8 cellular contexts compared by ENCODE assay signal in genomic region chr18:44325903-44326650, GRCh38.
DNase-seq lines count a peak whose midpoint lies in the region; ATAC-seq, FAIRE-seq and TF ChIP-seq lines count a peak whose summit lies in the region.

No MANE protein-coding gene starts in this region.

- no peaks in the 10 kb centered on the region for H3K79me2 ChIP-seq in PC-9 (ENCODE audit: low read depth)
- H3K79me2 ChIP-seq in neural cell (replicated peaks; ENCODE audit: insufficient read depth, low read length) = no peaks in the 10 kb centered on the region

- TF ChIP-seq POLR2A in esophagus squamous epithelium (IDR thresholded peaks at IDR 0.05) = no peak

- H3K4me3 ChIP-seq in PC-9 (no peak overlapping the region), esophagus squamous epithelium (no peak overlapping the region), neural cell (ENCODE audit: low read length) (no peak overlapping the region)

- TF ChIP-seq EP300 in neural cell (conservative IDR thresholded peaks at IDR 0.05; ENCODE audit: poor library complexity, severe bottlenecking) = no peak

- BruUV-seq in PC-9 (replicated peaks; lab: Mats Ljungman, UMichigan) = no TSS peak

- no peaks in the 10 kb centered on the region for H3F3A ChIP-seq in PC-9 (ENCODE audit: insufficient read depth, low read depth)
- H3F3A ChIP-seq in neural cell (ENCODE audit: insufficient read depth, low read length, poor library complexity, severe bottlenecking) = no peaks in the 10 kb centered on the region

- H3K27me3 ChIP-seq in PC-9 (ENCODE audit: insufficient read depth, low read depth) = no peaks in the 10 kb centered on the region
- H3K27me3 ChIP-seq in esophagus squamous epithelium = no peaks in the 10 kb centered on the region
- no peaks in the 10 kb centered on the region for H3K27me3 ChIP-seq in neural cell (ENCODE audit: insufficient read depth, low read depth, low read length)

- DNase-seq in EH (ENCODE audit: low read depth) (peak; percentile 61), HS-27A (ENCODE audit: low read depth) (peak; percentile 29), PC-9 (peak in 1 of 2 experiments; percentile 20), esophagus squamous epithelium (lab: John Stamatoyannopoulos, UW) (no peak), HTR-8/SVneo (ENCODE audit: insufficient read length, low spot score) (no peak)

- POLR2A ChIA-PET in PC-9 (lab: Charles Lee; ENCODE audit: unreplicated experiment) = no interaction called here

- H3K9me3 ChIP-seq in PC-9 (ENCODE audit: insufficient read depth, low read depth) = no peaks in the 10 kb centered on the region
- H3K9me3 ChIP-seq in esophagus squamous epithelium = no peaks in the 10 kb centered on the region
- H3K9me3 ChIP-seq in neural cell (ENCODE audit: low read length) = no peaks in the 10 kb centered on the region

- H4K20me1 ChIP-seq in PC-9 (ENCODE audit: insufficient read depth) = no peaks in the 10 kb centered on the region
- H4K20me1 ChIP-seq in neural cell (ENCODE audit: insufficient read depth) = no peaks in the 10 kb centered on the region

- TF ChIP-seq CTCF in PC-9 (conservative IDR thresholded peaks at IDR 0.05) (peak; percentile 64; the same call in 1 of the 2 replicates), esophagus squamous epithelium (IDR thresholded peaks at IDR 0.05) (peak; percentile 16 to 61 (median 37)), neural cell (IDR thresholded peaks at IDR 0.05; ENCODE audit: poor library complexity, severe bottlenecking) (peak; percentile 38)

- WGBS in esophagus squamous epithelium, 2 donors = 37 to 46% methylated on average over 4 of the region's 4 CpGs

- H3K27ac ChIP-seq in PC-9 (no peak overlapping the region), esophagus squamous epithelium (no peak overlapping the region), neural cell (ENCODE audit: low read length) (no peak overlapping the region)

- H3K9ac ChIP-seq in neural cell (ENCODE audit: low read length) = no peak overlapping the region

- H3K4me1 ChIP-seq in PC-9 (replicated peaks; ENCODE audit: insufficient read depth) (no peaks in the 10 kb centered on the region), esophagus squamous epithelium (no peaks in the 10 kb centered on the region)

- H3K4me2 ChIP-seq in PC-9 = no peak overlapping the region
- H3K4me2 ChIP-seq in neural cell (ENCODE audit: low read length) = no peak overlapping the region

- no peaks in the 10 kb centered on the region for H3K9me2 ChIP-seq in PC-9 (ENCODE audit: insufficient read depth)
- H3K9me2 ChIP-seq in neural cell (ENCODE audit: insufficient read depth, low read length) = no peaks in the 10 kb centered on the region

- H3K36me3 ChIP-seq in PC-9 (ENCODE audit: low read depth) = no peaks in the 10 kb centered on the region
- no peaks in the 10 kb centered on the region for H3K36me3 ChIP-seq in esophagus squamous epithelium
- no peaks in the 10 kb centered on the region for H3K36me3 ChIP-seq in neural cell (ENCODE audit: insufficient read depth, low read length)

- CTCF ChIA-PET in PC-9 (lab: Charles Lee) = no interaction called here

- ATAC-seq in HG03469 (IDR thresholded peaks at IDR 0.05; ENCODE audit: unreplicated experiment) = no peak
- no peak for ATAC-seq in GM19324 (IDR thresholded peaks at IDR 0.05; ENCODE audit: low FRiP score, unreplicated experiment)

- intact Hi-C loops in PC-9 (cut with micrococcal nuclease; ENCODE audit: unreplicated experiment) = no loop called here
- intact Hi-C loops in esophagus squamous epithelium (cut with DNase I) = no loop called here

- H2AFZ ChIP-seq in PC-9 = no peak overlapping the region
- no peak overlapping the region for H2AFZ ChIP-seq in neural cell (ENCODE audit: low read depth, low read length)

- FAIRE-seq in HTR-8/SVneo (lab: Jason Lieb, UNC) = no peak

- no peak for TF ChIP-seq RAD21 in neural cell (conservative IDR thresholded peaks at IDR 0.05)

TF ChIP-seq in neural cell, 6 proteins besides CTCF, POLR2A, EP300 and RAD21:
- TF ChIP-seq EZH2 (IDR thresholded peaks at IDR 0.05; ENCODE audit: borderline replicate concordance, insufficient read depth, low read length, poor library complexity, severe bottlenecking) (no peak), SMC3 (conservative IDR thresholded peaks at IDR 0.05; ENCODE audit: poor library complexity) (no peak), REST (IDR thresholded peaks at IDR 0.05; ENCODE audit: borderline replicate concordance) (no peak), MXI1 (conservative IDR thresholded peaks at IDR 0.05; ENCODE audit: poor library complexity, severe bottlenecking) (no peak), POLR2AphosphoS5 (IDR thresholded peaks at IDR 0.05) (no peak)

Comparison
In these comparisons a context has a peak if more than half of its experiments do, and no peak if none do; other contexts are left out.
1. DNase-seq: peak in EH (single experiment) and HS-27A (single experiment); none in esophagus squamous epithelium (single experiment) and HTR-8/SVneo (single experiment).
2. Peak in every context shown above with its lines, with median percentiles within 50 percentile points of each other: CTCF ChIP-seq.